In the genomic region with DNA sequence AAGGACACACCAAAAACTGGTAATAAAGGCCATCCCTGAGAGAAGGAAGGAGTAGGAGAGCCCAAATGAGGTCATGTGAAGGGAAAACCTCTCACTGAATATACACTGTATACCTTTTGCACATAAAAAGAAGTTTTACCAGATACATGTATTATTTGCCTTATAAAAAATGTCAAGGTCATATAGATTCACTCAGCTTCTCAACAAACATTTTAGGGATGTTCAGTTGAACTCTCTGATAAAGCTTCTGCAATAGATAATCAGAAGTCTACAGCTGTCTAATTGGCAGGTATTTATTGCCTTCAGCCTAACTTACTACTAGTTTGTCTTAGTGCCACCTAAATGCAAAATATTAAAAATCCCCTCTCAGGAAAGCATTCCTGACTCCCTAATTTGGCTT, we compare ENCODE assay signal across 3 cellular contexts.
TF ChIP-seq lines count a peak whose summit lies in the region.

No MANE protein-coding gene starts in this region.

TF ChIP-seq in HEK293, 187 proteins besides CTCF, POLR2A, EP300 and RAD21:
- TF ChIP-seq, protein P1, sequence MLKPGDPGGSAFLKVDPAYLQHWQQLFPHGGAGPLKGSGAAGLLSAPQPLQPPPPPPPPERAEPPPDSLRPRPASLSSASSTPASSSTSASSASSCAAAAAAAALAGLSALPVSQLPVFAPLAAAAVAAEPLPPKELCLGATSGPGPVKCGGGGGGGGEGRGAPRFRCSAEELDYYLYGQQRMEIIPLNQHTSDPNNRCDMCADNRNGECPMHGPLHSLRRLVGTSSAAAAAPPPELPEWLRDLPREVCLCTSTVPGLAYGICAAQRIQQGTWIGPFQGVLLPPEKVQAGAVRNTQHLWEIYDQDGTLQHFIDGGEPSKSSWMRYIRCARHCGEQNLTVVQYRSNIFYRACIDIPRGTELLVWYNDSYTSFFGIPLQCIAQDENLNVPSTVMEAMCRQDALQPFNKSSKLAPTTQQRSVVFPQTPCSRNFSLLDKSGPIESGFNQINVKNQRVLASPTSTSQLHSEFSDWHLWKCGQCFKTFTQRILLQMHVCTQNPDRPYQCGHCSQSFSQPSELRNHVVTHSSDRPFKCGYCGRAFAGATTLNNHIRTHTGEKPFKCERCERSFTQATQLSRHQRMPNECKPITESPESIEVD (tag by site-specific recombination; IDR thresholded peaks at IDR 0.05), result peak; percentile 79
- TF ChIP-seq BCL11A (tag by site-specific recombination; IDR thresholded peaks at IDR 0.05; ENCODE audit: low read depth), result no peak
TF ChIP-seq in HEK293: peak in this region for 1.

TF ChIP-seq in IMR-90, 13 proteins besides CTCF, POLR2A, EP300 and RAD21:
- TF ChIP-seq FOS (IDR thresholded peaks at IDR 0.05; ENCODE audit: low read depth, low read length) (no peak), NFE2L2 (IDR thresholded peaks at IDR 0.05; ENCODE audit: low read depth, low read length) (no peak), MAFK (IDR thresholded peaks at IDR 0.05; ENCODE audit: low read depth, low read length) (no peak), BHLHE40 (IDR thresholded peaks at IDR 0.05; ENCODE audit: low read depth, low read length) (no peak), MAZ (IDR thresholded peaks at IDR 0.05; ENCODE audit: borderline replicate concordance, low read depth, low read length) (no peak), SMC3 (IDR thresholded peaks at IDR 0.05; ENCODE audit: low read depth, low read length) (no peak), RCOR1 (IDR thresholded peaks at IDR 0.05; ENCODE audit: insufficient replicate concordance, low read length) (no peak), CEBPB (IDR thresholded peaks at IDR 0.05; ENCODE audit: low read depth, low read length) (no peak), CHD1 (IDR thresholded peaks at IDR 0.05; ENCODE audit: low read depth, low read length) (no peak), RFX5 (IDR thresholded peaks at IDR 0.05; ENCODE audit: low read depth, low read length) (no peak), MXI1 (IDR thresholded peaks at IDR 0.05; ENCODE audit: borderline replicate concordance, low read depth, low read length) (no peak)
- TF ChIP-seq, protein P2, sequence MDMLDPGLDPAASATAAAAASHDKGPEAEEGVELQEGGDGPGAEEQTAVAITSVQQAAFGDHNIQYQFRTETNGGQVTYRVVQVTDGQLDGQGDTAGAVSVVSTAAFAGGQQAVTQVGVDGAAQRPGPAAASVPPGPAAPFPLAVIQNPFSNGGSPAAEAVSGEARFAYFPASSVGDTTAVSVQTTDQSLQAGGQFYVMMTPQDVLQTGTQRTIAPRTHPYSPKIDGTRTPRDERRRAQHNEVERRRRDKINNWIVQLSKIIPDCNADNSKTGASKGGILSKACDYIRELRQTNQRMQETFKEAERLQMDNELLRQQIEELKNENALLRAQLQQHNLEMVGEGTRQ (IDR thresholded peaks at IDR 0.05; ENCODE audit: low read depth, low read length), result no peak
- TF ChIP-seq, protein P3, sequence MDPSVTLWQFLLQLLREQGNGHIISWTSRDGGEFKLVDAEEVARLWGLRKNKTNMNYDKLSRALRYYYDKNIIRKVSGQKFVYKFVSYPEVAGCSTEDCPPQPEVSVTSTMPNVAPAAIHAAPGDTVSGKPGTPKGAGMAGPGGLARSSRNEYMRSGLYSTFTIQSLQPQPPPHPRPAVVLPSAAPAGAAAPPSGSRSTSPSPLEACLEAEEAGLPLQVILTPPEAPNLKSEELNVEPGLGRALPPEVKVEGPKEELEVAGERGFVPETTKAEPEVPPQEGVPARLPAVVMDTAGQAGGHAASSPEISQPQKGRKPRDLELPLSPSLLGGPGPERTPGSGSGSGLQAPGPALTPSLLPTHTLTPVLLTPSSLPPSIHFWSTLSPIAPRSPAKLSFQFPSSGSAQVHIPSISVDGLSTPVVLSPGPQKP (IDR thresholded peaks at IDR 0.05; ENCODE audit: borderline replicate concordance, low read depth, low read length), result no peak
TF ChIP-seq in IMR-90: peak in this region for 0.

TF ChIP-seq in GM12878, 131 proteins besides CTCF, POLR2A, EP300 and RAD21:
- TF ChIP-seq PML (IDR thresholded peaks at IDR 0.05; ENCODE audit: low read length) (no peak), POU2F2 (IDR thresholded peaks at IDR 0.05; ENCODE audit: borderline replicate concordance, low read depth, low read length) (no peak), ATF7 (IDR thresholded peaks at IDR 0.05; ENCODE audit: low read depth) (no peak), ZNF622 (IDR thresholded peaks at IDR 0.05) (no peak), MTA2 (IDR thresholded peaks at IDR 0.05; ENCODE audit: low read depth) (no peak), EGR1 (IDR thresholded peaks at IDR 0.05; ENCODE audit: borderline replicate concordance in 1 of 2, low read depth in 2 of 2, low read length in 2 of 2) (no peak), BMI1 (IDR thresholded peaks at IDR 0.05; ENCODE audit: borderline replicate concordance) (no peak), NRF1 (conservative IDR thresholded peaks at IDR 0.05; ENCODE audit: low read depth, low read length) (no peak), KDM1A (IDR thresholded peaks at IDR 0.05; ENCODE audit: borderline replicate concordance) (no peak), BHLHE40 (IDR thresholded peaks at IDR 0.05; ENCODE audit: borderline replicate concordance in 1 of 2, low read depth in 2 of 2, low read length in 1 of 2) (no peak), KAT2A (conservative IDR thresholded peaks at IDR 0.05; ENCODE audit: control insufficient read depth, low read depth, low read length) (no peak)
- TF ChIP-seq, protein P4, sequence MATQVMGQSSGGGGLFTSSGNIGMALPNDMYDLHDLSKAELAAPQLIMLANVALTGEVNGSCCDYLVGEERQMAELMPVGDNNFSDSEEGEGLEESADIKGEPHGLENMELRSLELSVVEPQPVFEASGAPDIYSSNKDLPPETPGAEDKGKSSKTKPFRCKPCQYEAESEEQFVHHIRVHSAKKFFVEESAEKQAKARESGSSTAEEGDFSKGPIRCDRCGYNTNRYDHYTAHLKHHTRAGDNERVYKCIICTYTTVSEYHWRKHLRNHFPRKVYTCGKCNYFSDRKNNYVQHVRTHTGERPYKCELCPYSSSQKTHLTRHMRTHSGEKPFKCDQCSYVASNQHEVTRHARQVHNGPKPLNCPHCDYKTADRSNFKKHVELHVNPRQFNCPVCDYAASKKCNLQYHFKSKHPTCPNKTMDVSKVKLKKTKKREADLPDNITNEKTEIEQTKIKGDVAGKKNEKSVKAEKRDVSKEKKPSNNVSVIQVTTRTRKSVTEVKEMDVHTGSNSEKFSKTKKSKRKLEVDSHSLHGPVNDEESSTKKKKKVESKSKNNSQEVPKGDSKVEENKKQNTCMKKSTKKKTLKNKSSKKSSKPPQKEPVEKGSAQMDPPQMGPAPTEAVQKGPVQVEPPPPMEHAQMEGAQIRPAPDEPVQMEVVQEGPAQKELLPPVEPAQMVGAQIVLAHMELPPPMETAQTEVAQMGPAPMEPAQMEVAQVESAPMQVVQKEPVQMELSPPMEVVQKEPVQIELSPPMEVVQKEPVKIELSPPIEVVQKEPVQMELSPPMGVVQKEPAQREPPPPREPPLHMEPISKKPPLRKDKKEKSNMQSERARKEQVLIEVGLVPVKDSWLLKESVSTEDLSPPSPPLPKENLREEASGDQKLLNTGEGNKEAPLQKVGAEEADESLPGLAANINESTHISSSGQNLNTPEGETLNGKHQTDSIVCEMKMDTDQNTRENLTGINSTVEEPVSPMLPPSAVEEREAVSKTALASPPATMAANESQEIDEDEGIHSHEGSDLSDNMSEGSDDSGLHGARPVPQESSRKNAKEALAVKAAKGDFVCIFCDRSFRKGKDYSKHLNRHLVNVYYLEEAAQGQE (IDR thresholded peaks at IDR 0.05; ENCODE audit: low read depth, low read length), result no peak
- TF ChIP-seq, protein P5, sequence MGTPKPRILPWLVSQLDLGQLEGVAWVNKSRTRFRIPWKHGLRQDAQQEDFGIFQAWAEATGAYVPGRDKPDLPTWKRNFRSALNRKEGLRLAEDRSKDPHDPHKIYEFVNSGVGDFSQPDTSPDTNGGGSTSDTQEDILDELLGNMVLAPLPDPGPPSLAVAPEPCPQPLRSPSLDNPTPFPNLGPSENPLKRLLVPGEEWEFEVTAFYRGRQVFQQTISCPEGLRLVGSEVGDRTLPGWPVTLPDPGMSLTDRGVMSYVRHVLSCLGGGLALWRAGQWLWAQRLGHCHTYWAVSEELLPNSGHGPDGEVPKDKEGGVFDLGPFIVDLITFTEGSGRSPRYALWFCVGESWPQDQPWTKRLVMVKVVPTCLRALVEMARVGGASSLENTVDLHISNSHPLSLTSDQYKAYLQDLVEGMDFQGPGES (IDR thresholded peaks at IDR 0.05), result no peak
- TF ChIP-seq, protein P6, sequence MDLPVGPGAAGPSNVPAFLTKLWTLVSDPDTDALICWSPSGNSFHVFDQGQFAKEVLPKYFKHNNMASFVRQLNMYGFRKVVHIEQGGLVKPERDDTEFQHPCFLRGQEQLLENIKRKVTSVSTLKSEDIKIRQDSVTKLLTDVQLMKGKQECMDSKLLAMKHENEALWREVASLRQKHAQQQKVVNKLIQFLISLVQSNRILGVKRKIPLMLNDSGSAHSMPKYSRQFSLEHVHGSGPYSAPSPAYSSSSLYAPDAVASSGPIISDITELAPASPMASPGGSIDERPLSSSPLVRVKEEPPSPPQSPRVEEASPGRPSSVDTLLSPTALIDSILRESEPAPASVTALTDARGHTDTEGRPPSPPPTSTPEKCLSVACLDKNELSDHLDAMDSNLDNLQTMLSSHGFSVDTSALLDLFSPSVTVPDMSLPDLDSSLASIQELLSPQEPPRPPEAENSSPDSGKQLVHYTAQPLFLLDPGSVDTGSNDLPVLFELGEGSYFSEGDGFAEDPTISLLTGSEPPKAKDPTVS (IDR thresholded peaks at IDR 0.05; ENCODE audit: low read depth, low read length), result no peak
- TF ChIP-seq, protein P3 (IDR thresholded peaks at IDR 0.05; ENCODE audit: low read depth, low read length), result no peak
